Comparison of ENCODE assay signal across 1 cellular context in the genomic region with DNA sequence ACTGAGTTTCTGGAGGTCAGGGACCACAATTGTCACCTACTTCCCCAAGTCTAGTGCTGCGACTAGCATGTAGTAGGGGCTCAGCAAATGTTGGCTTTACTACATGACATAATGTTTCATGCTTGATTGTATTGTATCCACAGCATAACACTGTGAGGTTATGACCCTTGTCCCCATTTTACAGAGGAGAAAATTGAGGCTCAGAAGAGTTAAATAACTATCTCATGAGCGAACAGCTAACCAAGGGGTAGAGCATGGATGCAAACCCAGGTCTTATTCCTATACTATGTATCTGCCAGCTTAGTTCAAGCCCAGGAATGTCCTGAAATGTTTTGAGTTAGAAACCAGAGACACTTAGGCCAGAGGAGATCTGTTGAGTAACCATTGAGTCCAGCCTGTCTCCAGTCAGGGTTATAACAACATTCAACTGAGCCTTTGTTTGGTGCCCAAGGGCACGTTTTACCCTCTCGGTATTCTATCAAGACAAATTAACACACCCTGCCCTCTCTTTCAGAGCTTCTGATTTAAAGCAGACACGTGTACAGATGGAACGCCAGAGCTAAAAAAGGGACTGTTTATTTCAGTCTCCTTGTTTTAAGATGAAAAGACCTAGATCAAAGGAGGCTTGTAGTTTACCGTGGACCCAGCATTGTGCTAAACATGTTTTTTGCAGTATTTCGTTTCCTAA.
TF ChIP-seq lines count a peak whose summit lies in the region.

No MANE protein-coding gene starts in this region.

TF ChIP-seq in SK-N-SH treated with all-trans-retinoic acid at 6 μM for 48 hours, 23 proteins besides CTCF, POLR2A, EP300 and RAD21 (continued from another document):
- TF ChIP-seq, protein P1, sequence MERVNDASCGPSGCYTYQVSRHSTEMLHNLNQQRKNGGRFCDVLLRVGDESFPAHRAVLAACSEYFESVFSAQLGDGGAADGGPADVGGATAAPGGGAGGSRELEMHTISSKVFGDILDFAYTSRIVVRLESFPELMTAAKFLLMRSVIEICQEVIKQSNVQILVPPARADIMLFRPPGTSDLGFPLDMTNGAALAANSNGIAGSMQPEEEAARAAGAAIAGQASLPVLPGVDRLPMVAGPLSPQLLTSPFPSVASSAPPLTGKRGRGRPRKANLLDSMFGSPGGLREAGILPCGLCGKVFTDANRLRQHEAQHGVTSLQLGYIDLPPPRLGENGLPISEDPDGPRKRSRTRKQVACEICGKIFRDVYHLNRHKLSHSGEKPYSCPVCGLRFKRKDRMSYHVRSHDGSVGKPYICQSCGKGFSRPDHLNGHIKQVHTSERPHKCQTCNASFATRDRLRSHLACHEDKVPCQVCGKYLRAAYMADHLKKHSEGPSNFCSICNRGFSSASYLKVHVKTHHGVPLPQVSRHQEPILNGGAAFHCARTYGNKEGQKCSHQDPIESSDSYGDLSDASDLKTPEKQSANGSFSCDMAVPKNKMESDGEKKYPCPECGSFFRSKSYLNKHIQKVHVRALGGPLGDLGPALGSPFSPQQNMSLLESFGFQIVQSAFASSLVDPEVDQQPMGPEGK (CRISPR knock-in tag; IDR thresholded peaks at IDR 0.05; ENCODE audit: borderline replicate concordance), result no peak
- peak; percentile 59; the same call in 1 of the 2 replicates for TF ChIP-seq TCF4 (CRISPR knock-in tag; IDR thresholded peaks at IDR 0.05; ENCODE audit: borderline replicate concordance)
- no peak for TF ChIP-seq ZNF70 (CRISPR knock-in tag; IDR thresholded peaks at IDR 0.05)
- no peak for TF ChIP-seq ZFP3 (CRISPR knock-in tag; IDR thresholded peaks at IDR 0.05)
